8 cellular contexts compared by ENCODE assay signal in genomic region chr1:81801834-81802531, GRCh38. TPM values are rescaled to one million over a fixed set of nuclear protein-coding genes. Genes with fewer than 3 reads are reported as not detected.
DNase-seq lines count a peak whose midpoint lies in the region; ATAC-seq, FAIRE-seq and TF ChIP-seq lines count a peak whose summit lies in the region.

No MANE protein-coding gene starts in this region.

- H3K4me3 ChIP-seq in LNCaP clone FGC (ENCODE audit: low read depth, low read length) = peak overlapping the region; percentile 50
- peak overlapping the region; percentile 88 for H3K4me3 ChIP-seq in bronchial epithelial cell (ENCODE audit: low read depth, low read length)
- H3K4me3 ChIP-seq in testis = peak overlapping the region; percentile 77 to 90

- H3K27me3 ChIP-seq in bronchial epithelial cell (ENCODE audit: control insufficient read depth, insufficient read depth, low read length) = no peaks in the 10 kb centered on the region
- H3K27me3 ChIP-seq in testis = no peaks in the 10 kb centered on the region

- no peak for TF ChIP-seq CTCF in LNCaP clone FGC (IDR thresholded peaks at IDR 0.05; ENCODE audit: control insufficient read depth, extremely low read depth, insufficient read depth)
- no peak for TF ChIP-seq CTCF in bronchial epithelial cell (IDR thresholded peaks at IDR 0.05; ENCODE audit: insufficient read depth, low read length, severe bottlenecking)
- TF ChIP-seq CTCF in testis (IDR thresholded peaks at IDR 0.05) = no peak

- intact Hi-C loops in testis (cut with DNase I; ENCODE audit: low total_unique reads) = no loop called here

- ATAC-seq in GM21737 (IDR thresholded peaks at IDR 0.05; ENCODE audit: unreplicated experiment) (no peak), GM19035 (IDR thresholded peaks at IDR 0.05; ENCODE audit: unreplicated experiment) (no peak)

- no peak for TF ChIP-seq POLR2A in testis (IDR thresholded peaks at IDR 0.05)
- no peak for TF ChIP-seq POLR2A in GM12892 (IDR thresholded peaks at IDR 0.05; ENCODE audit: low read depth, low read length)

- peak overlapping the region; percentile 95 to 96 for H3K27ac ChIP-seq in testis

- WGBS in testis, 2 donors = 0 to 2% methylated on average over 21 to 39 of the region's 76 CpGs

- H3K36me3 ChIP-seq in bronchial epithelial cell (ENCODE audit: control insufficient read depth, insufficient read depth, low read length) = no peaks in the 10 kb centered on the region
- no peaks in the 10 kb centered on the region for H3K36me3 ChIP-seq in testis (ENCODE audit: low read depth, missing control alignments)

- DNase-seq in DMS79 (lab: John Stamatoyannopoulos, UW) = peak; percentile 12
- no peak for DNase-seq in LNCaP clone FGC (ENCODE audit: low read depth)
- peak; percentile 23 for DNase-seq in bronchial epithelial cell (ENCODE audit: low read depth)
- DNase-seq in kidney tubule cell (ENCODE audit: low spot score) = peak; percentile 56
- DNase-seq in testis = peak; percentile 41
- DNase-seq in GM12892 (ENCODE audit: insufficient read length) = no peak

- no peak for FAIRE-seq in bronchial epithelial cell (lab: Jason Lieb, UNC)
- FAIRE-seq in GM12892 (lab: Jason Lieb, UNC) = no peak

- H3K4me1 ChIP-seq in testis = no peaks in the 10 kb centered on the region

- no peaks in the 10 kb centered on the region for H3K9me3 ChIP-seq in testis

RNA-seq across cellular contexts. Expression of gene ADGRL2, which starts 1.2 kb away (rescaled TPM):
- 35.3 and 82.7 TPM in 2 replicates for total RNA-seq in bronchial epithelial cell
- 10 to 100 TPM; 13.5 to 25.2 TPM for total RNA-seq in testis
- 13.8 TPM for polyA plus RNA-seq in testis (ENCODE audit: insufficient read depth, low read depth, low replicate concordance)
- polyA plus RNA-seq in GM12892 (2012; ENCODE audit: missing spikeins) = not detected

Comparison
In these comparisons a context has a peak if more than half of its experiments do, and no peak if none do; other contexts are left out.
1. DNase-seq: peak in DMS79 (single experiment), bronchial epithelial cell (single experiment), kidney tubule cell (single experiment) and testis (single experiment); none in LNCaP clone FGC (single experiment) and GM12892 (single experiment).
2. Peak in every context shown above with its lines, with median percentiles within 50 percentile points of each other: H3K4me3 ChIP-seq.